Comparison of ENCODE assay signal across 12 cellular contexts in genomic region chr1:203751618-203752361, GRCh38. TPM values are rescaled to one million over a fixed set of nuclear protein-coding genes. Genes with fewer than 3 reads are reported as not detected.
DNase-seq lines count a peak whose midpoint lies in the region; ATAC-seq, FAIRE-seq and TF ChIP-seq lines count a peak whose summit lies in the region.
"Not testable (repeated sequence)": the region's sequence is repeated elsewhere in the genome, so short reads cannot be mapped to it uniquely, and the experiment has no call there.
"Had no signal": no experiment of that assay in that cellular context is flagged by ENCODE, and none has a peak within 500 bp of the region (broad histone marks: within the 10 kb centered on the region; RNA-seq: fewer than 3 reads in every experiment).

No MANE protein-coding gene starts in this region.

- not testable (repeated sequence) for H3K14ac ChIP-seq in H9 (ENCODE audit: insufficient read depth, low read length)

- not testable (repeated sequence) for H3K4me3 ChIP-seq in PC-3 (ENCODE audit: low read length); mammary epithelial cell (replicated peaks in 1 of 3; ENCODE audit: insufficient read depth in 1 of 3, low read depth in 2 of 3, low read length in 3 of 3); keratinocyte (ENCODE audit: control insufficient read depth in 2 of 3, extremely low read depth in 1 of 3, insufficient read depth in 2 of 3, low read depth in 1 of 3, low read length in 3 of 3)

- peak; percentile 64 for ATAC-seq in PC-3
- ATAC-seq in activated B cell treated with CpG ODN at 0.5 μM for 24 hours (ENCODE audit: low read depth); stimulated activated memory B cell treated with anti-CD40 and anti-IgM and Interleukin-4, amounts not matched to agents 10 μg/mL and 1 μg/mL and 100 μg/mL, for 72 hours: not testable (repeated sequence)
- peak; percentile 2 for ATAC-seq in esophagus mucosa

- H2BK5ac ChIP-seq in H9 (ENCODE audit: insufficient read length, low read length), result not testable (repeated sequence)

- peak overlapping the region; percentile 45 for H2BK20ac ChIP-seq in H9 (ENCODE audit: low read depth, low read length, poor library complexity, severe bottlenecking)

- not testable (repeated sequence) for H3K36me3 Mint-ChIP-seq in H9 (ENCODE audit: insufficient read depth in 1 of 3, low read depth in 3 of 3); activated B cell treated with CpG ODN at 0.5 μM for 24 hours (ENCODE audit: low read depth); stimulated activated memory B cell treated with anti-CD40 and anti-IgM and Interleukin-4, amounts not matched to agents 10 μg/mL and 1 μg/mL and 100 μg/mL, for 72 hours

- not testable (repeated sequence) for H3K18ac ChIP-seq in H9 (ENCODE audit: insufficient read length, low read depth, low read length)

- in situ Hi-C loops in mammary epithelial cell (cut with MboI; ENCODE audit: low sequenced_read_pairs in 2 of 2), result not testable (repeated sequence)

- H3K4me1 Mint-ChIP-seq in H9, result not testable (repeated sequence)
- peaks cover 37% of the 10 kb centered on the region for H3K4me1 Mint-ChIP-seq in activated B cell treated with CpG ODN at 0.5 μM for 24 hours
- peaks cover 29% of the 10 kb centered on the region for H3K4me1 Mint-ChIP-seq in stimulated activated memory B cell treated with anti-CD40 and anti-IgM and Interleukin-4, amounts not matched to agents 10 μg/mL and 1 μg/mL and 100 μg/mL, for 72 hours

- not testable (repeated sequence) for H4K8ac ChIP-seq in H9 (replicated peaks; ENCODE audit: insufficient read length, low read depth, low read length)

- H3K4ac ChIP-seq in H9 (ENCODE audit: low read depth, low read length), result not testable (repeated sequence)

- dilution Hi-C loops in mammary epithelial cell (cut with HindIII; ENCODE audit: low sequenced_read_pairs); keratinocyte (cut with MboI; ENCODE audit: extremely low pct_ligation_motif_present, low sequenced_read_pairs): not testable (repeated sequence)

- H3T11ph ChIP-seq in H9 (ENCODE audit: low read length), result not testable (repeated sequence)

- not testable (repeated sequence) for BruUV-seq in PC-3 (replicated peaks; lab: Mats Ljungman, UMichigan); mammary epithelial cell (replicated peaks; lab: Mats Ljungman, UMichigan)

- not testable (repeated sequence) for H3K79me1 ChIP-seq in H9 (ENCODE audit: insufficient read depth, low read depth, low read length, poor library complexity, severe bottlenecking)

- not testable (repeated sequence) for H3K27me3 ChIP-seq in H9 (ENCODE audit: insufficient read depth, low read length); PC-3 (ENCODE audit: low read length); mammary epithelial cell (ENCODE audit: insufficient read depth, low read length); keratinocyte (ENCODE audit: control insufficient read depth, extremely low read depth, insufficient read depth, low read length)

- H4K91ac ChIP-seq in H9 (ENCODE audit: insufficient read length, low read depth, low read length), result not testable (repeated sequence)

- not testable (repeated sequence) for H2AFZ ChIP-seq in H9 (ENCODE audit: low read length); PC-3 (ENCODE audit: low read length); keratinocyte (ENCODE audit: control insufficient read depth, low read length)
- H2AFZ ChIP-seq in mammary epithelial cell (ENCODE audit: low read depth, low read length), result peak overlapping the region; percentile 5

- H3K79me2 ChIP-seq in H9 (ENCODE audit: insufficient read depth, low read length); PC-3 (ENCODE audit: low read length); mammary epithelial cell (ENCODE audit: insufficient read depth, low read length); keratinocyte (ENCODE audit: control insufficient read depth, insufficient read depth, low read length): not testable (repeated sequence)

- H3K27ac Mint-ChIP-seq in H9, result not testable (repeated sequence)
- peak overlapping the region; percentile 41 for H3K27ac Mint-ChIP-seq in activated B cell treated with CpG ODN at 0.5 μM for 24 hours
- peak overlapping the region; percentile 40 for H3K27ac Mint-ChIP-seq in stimulated activated memory B cell treated with anti-CD40 and anti-IgM and Interleukin-4, amounts not matched to agents 10 μg/mL and 1 μg/mL and 100 μg/mL, for 72 hours

- not testable (repeated sequence) for H3K9ac ChIP-seq in H9 (ENCODE audit: extremely low read depth, insufficient read length, low read length); PC-3 (ENCODE audit: low read length); mammary epithelial cell (ENCODE audit: insufficient read depth, low read length); keratinocyte (ENCODE audit: control insufficient read depth, extremely low read depth, insufficient read depth, low read length)

- WGBS in H9 (ENCODE audit: extremely low coverage, insufficient read length, low lambda C conversion rate), result no CpG with 5 or more reads among the region's 5 CpGs
- WGBS in mammary epithelial cell (ENCODE audit: low coverage, missing lambda C conversion rate), result 91% methylated on average over 5 of the region's 5 CpGs

- POLR2A ChIA-PET in PC-3 (lab: Charles Lee; ENCODE audit: unreplicated experiment), result not testable (repeated sequence)
- POLR2A ChIA-PET in activated B cell treated with CpG ODN at 0.5 μM for 24 hours (lab: Charles Lee), result interaction anchor here (0.6 to 1.2 kb wide), 2 partner anchors 8 to 12 kb away, joined by 3 to 7 read pairs; no protein-coding TSS in a partner anchor

- intact Hi-C loops in PC-3 (cut with micrococcal nuclease); activated B cell treated with CpG ODN at 0.5 μM for 24 hours (cut with micrococcal nuclease): not testable (repeated sequence)
- intact Hi-C loops in mammary epithelial cell (cut with micrococcal nuclease), result loop anchor here (1.0 kb wide), 2 partner anchors 18 to 44 kb away; partner anchors contain the start of genes ZBED6 and ZC3H11A

- not testable (repeated sequence) for H3K4me3 Mint-ChIP-seq in H9; activated B cell treated with CpG ODN at 0.5 μM for 24 hours; stimulated activated memory B cell treated with anti-CD40 and anti-IgM and Interleukin-4, amounts not matched to agents 10 μg/mL and 1 μg/mL and 100 μg/mL, for 72 hours

- not testable (repeated sequence) for FAIRE-seq in keratinocyte (lab: Jason Lieb, UNC)

- H3K9me3 Mint-ChIP-seq in H9; activated B cell treated with CpG ODN at 0.5 μM for 24 hours; stimulated activated memory B cell treated with anti-CD40 and anti-IgM and Interleukin-4, amounts not matched to agents 10 μg/mL and 1 μg/mL and 100 μg/mL, for 72 hours: not testable (repeated sequence)

- H4K20me1 ChIP-seq in H9 (ENCODE audit: control insufficient read depth, insufficient read depth, insufficient read length); PC-3 (ENCODE audit: low read length); mammary epithelial cell (ENCODE audit: insufficient read depth, low read length); keratinocyte (ENCODE audit: control insufficient read depth, extremely low read depth, insufficient read depth, low read length): not testable (repeated sequence)

- H2BK12ac ChIP-seq in H9 (ENCODE audit: insufficient read length, low read depth, low read length), result not testable (repeated sequence)

- not testable (repeated sequence) for H3K9me1 ChIP-seq in keratinocyte (ENCODE audit: control insufficient read depth, extremely low read depth, insufficient read depth, low read length)

- not testable (repeated sequence) for TF ChIP-seq CTCF in H9 (conservative IDR thresholded peaks at IDR 0.05); PC-3 (conservative IDR thresholded peaks at IDR 0.05; ENCODE audit: low read depth, low read length); activated B cell treated with CpG ODN at 0.5 μM for 24 hours (IDR thresholded peaks at IDR 0.05); mammary epithelial cell (conservative IDR thresholded peaks at IDR 0.05 in 1 of 2, IDR thresholded peaks at IDR 0.05 in 1 of 2; ENCODE audit: extremely low read depth in 1 of 2, insufficient read depth in 1 of 2, low read depth in 1 of 2, low read length in 2 of 2)
- TF ChIP-seq CTCF in keratinocyte (optimal IDR thresholded peaks at IDR 0.05 in 1 of 3, IDR thresholded peaks at IDR 0.05 in 1 of 3, conservative IDR thresholded peaks at IDR 0.05 in 1 of 3; ENCODE audit: extremely low read depth in 1 of 3, insufficient read depth in 2 of 3, low read length in 3 of 3), result peak in 1 of 3 experiments; percentile 0

- not testable (repeated sequence) for H2AK5ac ChIP-seq in H9 (ENCODE audit: insufficient read length, low read length)

- not testable (repeated sequence) for H2BK120ac ChIP-seq in H9 (ENCODE audit: low read depth, low read length, poor library complexity, severe bottlenecking)

- not testable (repeated sequence) for H3K9me2 ChIP-seq in PC-3 (replicated peaks; ENCODE audit: low read length)

- not testable (repeated sequence) for H3K56ac ChIP-seq in H9 (ENCODE audit: insufficient read length, low read depth, low read length)

- H3K4me1 ChIP-seq in H9 (ENCODE audit: insufficient read depth, low read length); PC-3 (ENCODE audit: insufficient read depth, low read length): not testable (repeated sequence)
- H3K4me1 ChIP-seq in mammary epithelial cell (ENCODE audit: insufficient read depth, low read length), result peaks cover 43% of the 10 kb centered on the region
- peaks cover 49% of the 10 kb centered on the region for H3K4me1 ChIP-seq in keratinocyte (ENCODE audit: control insufficient read depth, extremely low read depth, insufficient read depth, low read length)

- not testable (repeated sequence) for H3K23ac ChIP-seq in H9 (ENCODE audit: insufficient read length, low read depth, low read length)

- not testable (repeated sequence) for H3F3A ChIP-seq in PC-3 (ENCODE audit: low read length, unreplicated experiment)

- H3K9me3 ChIP-seq in H9 (ENCODE audit: control insufficient read depth, low read depth, low read length); PC-3 (ENCODE audit: low read length); mammary epithelial cell (replicated peaks; ENCODE audit: insufficient read depth, low read length); keratinocyte (ENCODE audit: control insufficient read depth, low read depth, low read length): not testable (repeated sequence)

- H3K27me3 Mint-ChIP-seq in H9 (ENCODE audit: low read depth); activated B cell treated with CpG ODN at 0.5 μM for 24 hours; stimulated activated memory B cell treated with anti-CD40 and anti-IgM and Interleukin-4, amounts not matched to agents 10 μg/mL and 1 μg/mL and 100 μg/mL, for 72 hours: not testable (repeated sequence)

- not testable (repeated sequence) for H3K27ac ChIP-seq in H9 (ENCODE audit: insufficient read length, low read depth, low read length); PC-3 (ENCODE audit: low read length)
- H3K27ac ChIP-seq in mammary epithelial cell (ENCODE audit: insufficient read depth, low read depth, low read length) (peak overlapping the region; percentile 84), keratinocyte (ENCODE audit: control insufficient read depth, insufficient read depth, low read length) (peak overlapping the region; percentile 66)

- H3K36me3 ChIP-seq in PC-3 (ENCODE audit: low read depth, low read length); mammary epithelial cell (ENCODE audit: insufficient read depth, low read length); keratinocyte (ENCODE audit: control insufficient read depth in 2 of 2, extremely low read depth in 1 of 2, insufficient read depth in 2 of 2, low read length in 2 of 2): not testable (repeated sequence)

- DNase-seq in H9, activated B cell treated with CpG ODN at 0.5 μM for 24 hours, mammary epithelial cell: not testable (repeated sequence)
- DNase-seq in PC-3 (peak; percentile 15), keratinocyte (ENCODE audit: low read depth, low spot score) (peak; percentile 52), mucosa of gallbladder (ENCODE audit: low spot score) (peak; percentile 26)

- not testable (repeated sequence) for H3K23me2 ChIP-seq in H9 (ENCODE audit: insufficient read length, low read depth, low read length, poor library complexity, severe bottlenecking)

- CTCF ChIA-PET in PC-3 (lab: Charles Lee), result interaction anchor here (0.7 kb wide), 1 partner anchor 809 kb away, joined by 6 read pairs; no protein-coding TSS in a partner anchor
- CTCF ChIA-PET in activated B cell treated with CpG ODN at 0.5 μM for 24 hours (lab: Charles Lee), result interaction anchor here (0.6 kb wide), 1 partner anchor 51 kb away, joined by 4 read pairs; no protein-coding TSS in a partner anchor
- CTCF ChIA-PET in mammary epithelial cell (lab: Charles Lee; ENCODE audit: low non-redundant PET), result interaction anchor here (0.6 kb wide), 1 partner anchor 24 kb away, joined by 3 read pairs; no protein-coding TSS in a partner anchor

- not testable (repeated sequence) for H2BK15ac ChIP-seq in H9 (ENCODE audit: low read depth, low read length)

- not testable (repeated sequence) for H3K4me2 ChIP-seq in H9 (ENCODE audit: insufficient read depth, insufficient read length, low read length); PC-3 (ENCODE audit: low read length); mammary epithelial cell (ENCODE audit: insufficient read depth, low read depth, low read length); keratinocyte (ENCODE audit: control insufficient read depth, extremely low read depth, insufficient read depth, low read depth, low read length)

- not testable (repeated sequence) for H4K5ac ChIP-seq in H9 (ENCODE audit: insufficient read length, low read depth, low read length)

RNA-seq across cellular contexts. Expression of gene LAX1, which starts 13.2 kb away (rescaled TPM):
- total RNA-seq in H9 (2021), result not detected in 2 replicates
- not detected in 2 replicates for total RNA-seq in PC-3 (2014; rRNA removed)
- 12.0 and 13.5 TPM in 2 replicates for total RNA-seq in activated B cell treated with CpG ODN at 0.5 μM for 24 hours
- under 1 TPM in 1 of 2 donors, not detected in 1; 0.17 TPM for total RNA-seq in mammary epithelial cell
- 0.01 TPM for polyA plus RNA-seq in mammary epithelial cell
- not detected for polyA minus RNA-seq in mammary epithelial cell
- 0.84 TPM for total RNA-seq in esophagus mucosa
- polyA plus RNA-seq in keratinocyte, result 0.05 to 0.09 TPM (median 0.07 TPM) in 3 replicates
- polyA plus RNA-seq in keratinocyte (2011; ENCODE audit: low read depth), result not detected
- 0.04 TPM in 1 of 2 replicates, not detected in the other for polyA plus RNA-seq in keratinocyte (2011; cell fraction: cytosol; rRNA removed)
- polyA plus RNA-seq in keratinocyte (2011; cell fraction: nucleus; rRNA removed), result 0.09 and 0.28 TPM in 2 replicates
- polyA plus RNA-seq in keratinocyte (2012; ENCODE audit: low replicate concordance), result not detected in 2 replicates
- 0.16 to 0.30 TPM in 2 of 3 replicates, not detected in the other for polyA minus RNA-seq in keratinocyte
- polyA minus RNA-seq in keratinocyte (2011; cell fraction: cytosol; rRNA and poly(A)+ RNA removed), result not detected
- not detected in 2 replicates for polyA minus RNA-seq in keratinocyte (2011; cell fraction: nucleus; rRNA and poly(A)+ RNA removed)
- 1.9 TPM for total RNA-seq in mucosa of gallbladder
- total RNA-seq: A172, HFFc6, HT1080 had no signal
- polyA plus RNA-seq: H1 had no signal

RNA-seq across cellular contexts. Expression of gene ZBED6, which starts 43.6 kb away (rescaled TPM):
- total RNA-seq in H9 (2021), result 12.2 and 13.1 TPM in 2 replicates
- total RNA-seq in PC-3 (2014; rRNA removed), result 12.9 and 13.1 TPM in 2 replicates
- 26.3 and 31.4 TPM in 2 replicates for total RNA-seq in activated B cell treated with CpG ODN at 0.5 μM for 24 hours
- total RNA-seq in mammary epithelial cell, result 10 to 100 TPM; 28.8 to 32.3 TPM
- 7.8 TPM for polyA plus RNA-seq in mammary epithelial cell
- 17.1 TPM for polyA minus RNA-seq in mammary epithelial cell
- total RNA-seq in esophagus mucosa, result 18.5 TPM
- 8.9 to 11.6 TPM (median 9.6 TPM) in 3 replicates for polyA plus RNA-seq in keratinocyte
- 5.6 TPM for polyA plus RNA-seq in keratinocyte (2011; ENCODE audit: low read depth)
- 2.9 and 5.3 TPM in 2 replicates for polyA plus RNA-seq in keratinocyte (2011; cell fraction: cytosol; rRNA removed)
- polyA plus RNA-seq in keratinocyte (2011; cell fraction: nucleus; rRNA removed), result 16.2 and 17.5 TPM in 2 replicates
- polyA plus RNA-seq in keratinocyte (2012; ENCODE audit: low replicate concordance), result 4.6 and 4.8 TPM in 2 replicates
- polyA minus RNA-seq in keratinocyte, result 14.8 to 38.8 TPM (median 31.3 TPM) in 3 replicates
- polyA minus RNA-seq in keratinocyte (2011; cell fraction: cytosol; rRNA and poly(A)+ RNA removed), result 8.2 TPM
- 24.0 and 42.6 TPM in 2 replicates for polyA minus RNA-seq in keratinocyte (2011; cell fraction: nucleus; rRNA and poly(A)+ RNA removed)
- 35.1 TPM for total RNA-seq in mucosa of gallbladder

RNA-seq across cellular contexts. Expression of gene ZC3H11A, which starts 43.6 kb away (rescaled TPM):
- total RNA-seq in H9 (2021) (89.7 and 95.9 TPM in 2 replicates), PC-3 (2014; rRNA removed) (64.6 and 77.9 TPM in 2 replicates), activated B cell treated with CpG ODN at 0.5 μM for 24 hours (85.6 and 91.6 TPM in 2 replicates), mammary epithelial cell (10 to 100 TPM; 77.7 to 91.5 TPM), esophagus mucosa (38.6 TPM), mucosa of gallbladder (70.1 TPM)
- polyA plus RNA-seq in mammary epithelial cell (51.4 TPM), keratinocyte (60.0 to 83.4 TPM (median 78.1 TPM) in 3 replicates)
- polyA minus RNA-seq in mammary epithelial cell (84.6 TPM), keratinocyte (35.6 to 85.3 TPM (median 56.5 TPM) in 3 replicates)
- polyA plus RNA-seq in keratinocyte (2011; ENCODE audit: low read depth), result 41.4 TPM
- 34.4 and 53.2 TPM in 2 replicates for polyA plus RNA-seq in keratinocyte (2011; cell fraction: cytosol; rRNA removed)
- polyA plus RNA-seq in keratinocyte (2011; cell fraction: nucleus; rRNA removed), result 125 and 161 TPM in 2 replicates
- polyA plus RNA-seq in keratinocyte (2012; ENCODE audit: low replicate concordance), result 50.3 and 53.8 TPM in 2 replicates
- polyA minus RNA-seq in keratinocyte (2011; cell fraction: cytosol; rRNA and poly(A)+ RNA removed), result 56.2 TPM
- polyA minus RNA-seq in keratinocyte (2011; cell fraction: nucleus; rRNA and poly(A)+ RNA removed), result 83.9 and 132 TPM in 2 replicates
